In genomic region chr10:121991727-121992126, GRCh38 we compare ENCODE assay signal across 13 cellular contexts. TPM values are rescaled to one million over a fixed set of nuclear protein-coding genes. Genes with fewer than 3 reads are reported as not detected.
"Had no signal": no experiment of that assay in that cellular context is flagged by ENCODE, and none has a peak within 500 bp of the region (broad histone marks: within the 10 kb centered on the region; RNA-seq: fewer than 3 reads in every experiment).

No MANE protein-coding gene starts in this region.

RNA-seq across cellular contexts. Expression of gene TACC2, which starts 2.8 kb away (rescaled TPM):
- total RNA-seq: activated B cell treated with CpG ODN at 0.5 μM for 24 hours; activated CD4-positive, alpha-beta memory T cell treated with anti-CD3 and anti-CD28 coated beads for 36 hours; activated CD4-positive, alpha-beta T cell treated with anti-CD3 and anti-CD28 coated beads, Interleukin-2, amount 10 ng/mL, durations not matched to agents 24 days and 14 days; activated CD8-positive, alpha-beta memory T cell treated with anti-CD3 and anti-CD28 coated beads for 36 hours; activated CD8-positive, alpha-beta T cell treated with anti-CD3 and anti-CD28 coated beads for 36 hours; activated naive CD4-positive, alpha-beta T cell treated with anti-CD3 and anti-CD28 coated beads for 36 hours; activated naive CD4-positive, alpha-beta T cell treated with anti-CD3 and anti-CD28 coated beads, Interleukin-2, amount 50 U/mL, for 72 hours; activated naive CD8-positive, alpha-beta T cell treated with anti-CD3 and anti-CD28 coated beads for 36 hours; activated T-helper 1 cell treated with anti-CD3 and anti-CD28 coated beads, Interleukin-12 subunit alpha, Interleukin-12 subunit beta, Interleukin-2, Interleukin-4 antibody, amounts not matched to agents 30 ng/mL and 10 ng/mL and 1 ng/mL, durations not matched to agents 14 hours and 24 hours and 36 hours; activated T-helper 17 cell treated with anti-CD3 and anti-CD28 coated beads, Interleukin-2, amount 50 U/mL, for 72 hours; T-helper 1 cell treated with Interleukin-12 subunit alpha and Interleukin-12 subunit beta and Interleukin-4 antibody, amounts not matched to agents 30 ng/mL and 1 ng/mL, for 36 hours; T-helper 17 cell; T-helper 2 cell treated with Interferon-gamma antibody and Interleukin-4, amounts not matched to agents 100 ng/mL and 5 ng/mL, for 36 hours had no signal
